9 cellular contexts compared by ENCODE assay signal in genomic region chr10:89327803-89328441, GRCh38. TPM values are rescaled to one million over a fixed set of nuclear protein-coding genes. Genes with fewer than 3 reads are reported as not detected.
DNase-seq lines count a peak whose midpoint lies in the region; ATAC-seq, FAIRE-seq and TF ChIP-seq lines count a peak whose summit lies in the region.
"Had no signal": no experiment of that assay in that cellular context is flagged by ENCODE, and none has a peak within 500 bp of the region (broad histone marks: within the 10 kb centered on the region; RNA-seq: fewer than 3 reads in every experiment).

A gene with protein sequence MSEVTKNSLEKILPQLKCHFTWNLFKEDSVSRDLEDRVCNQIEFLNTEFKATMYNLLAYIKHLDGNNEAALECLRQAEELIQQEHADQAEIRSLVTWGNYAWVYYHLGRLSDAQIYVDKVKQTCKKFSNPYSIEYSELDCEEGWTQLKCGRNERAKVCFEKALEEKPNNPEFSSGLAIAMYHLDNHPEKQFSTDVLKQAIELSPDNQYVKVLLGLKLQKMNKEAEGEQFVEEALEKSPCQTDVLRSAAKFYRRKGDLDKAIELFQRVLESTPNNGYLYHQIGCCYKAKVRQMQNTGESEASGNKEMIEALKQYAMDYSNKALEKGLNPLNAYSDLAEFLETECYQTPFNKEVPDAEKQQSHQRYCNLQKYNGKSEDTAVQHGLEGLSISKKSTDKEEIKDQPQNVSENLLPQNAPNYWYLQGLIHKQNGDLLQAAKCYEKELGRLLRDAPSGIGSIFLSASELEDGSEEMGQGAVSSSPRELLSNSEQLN (plus strand): TSS chr10:89327997. CDS start chr10:89328074, 77 bp downstream.

- DNase-seq in DMS53 (lab: John Stamatoyannopoulos, UW) (peak; percentile 64), H54 (ENCODE audit: insufficient read length, low spot score) (peak; percentile 58), Panc1 (ENCODE audit: low read depth, low spot score) (peak; percentile 64), caudate nucleus (lab: John Stamatoyannopoulos, UW) (peak in 33 of 61 donors; percentile 10 to 75 (median 41)), inferior parietal cortex (ENCODE audit: extremely low spot score) (peak; percentile 72), skeletal muscle cell (ENCODE audit: low read depth) (peak; percentile 91), NCI-H2081 treated with DMSO at 0.1 percent for 48 hours (lab: John Stamatoyannopoulos, UW) (no peak)

- TF ChIP-seq CTCF in Panc1 (IDR thresholded peaks at IDR 0.05) = no peak

- no peaks in the 10 kb centered on the region for H3K27me3 ChIP-seq in Panc1 (ENCODE audit: control insufficient read depth, insufficient read depth, low read length)

- POLR2A ChIA-PET in Panc1 (lab: Charles Lee) = interaction anchor here (0.7 kb wide), 1 partner anchor 25 kb away, joined by 3 read pairs; no protein-coding TSS in a partner anchor

- intact Hi-C loops in Panc1 (cut with micrococcal nuclease; ENCODE audit: unreplicated experiment) = no loop called here

- ATAC-seq in Panc1 = peak; percentile 91
- ATAC-seq in HG03457 (IDR thresholded peaks at IDR 0.05; ENCODE audit: unreplicated experiment) = no peak

- H3K4me1 ChIP-seq in Panc1 (ENCODE audit: control insufficient read depth, insufficient read depth, low read length) = peaks cover 29% of the 10 kb centered on the region

- in situ Hi-C loops in Panc1 (cut with HindIII; ENCODE audit: low pct_unique_long_range_greater_than_20kb, low sequenced_read_pairs) = no loop called here

- no peak for TF ChIP-seq POLR2A in H54 (IDR thresholded peaks at IDR 0.05; ENCODE audit: low read depth, low read length)

- H3K9me3 ChIP-seq in Panc1 (ENCODE audit: control insufficient read depth, insufficient read depth, low read depth, low read length) = no peaks in the 10 kb centered on the region

- peak within 1 kb of the TSS; percentile 44 to 74 for H3K4me3 ChIP-seq in Panc1 (ENCODE audit: low read depth in 2 of 2, low read length in 2 of 2)
- H3K4me3 ChIP-seq in skeletal muscle cell (ENCODE audit: low read depth, low read length) = peak within 1 kb of the TSS; percentile 44

- CTCF ChIA-PET in Panc1 (lab: Charles Lee) = interaction anchor here (0.5 kb wide), 1 partner anchor 34 kb away, joined by 4 read pairs; no protein-coding TSS in a partner anchor

- peak within 1 kb of the TSS; percentile 97 for H3K27ac ChIP-seq in Panc1 (ENCODE audit: low read length)
- H3K27ac ChIP-seq in caudate nucleus (ENCODE audit: low read depth, low read length) = peak within 1 kb of the TSS; percentile 95

- FAIRE-seq in H54 (lab: Jason Lieb, UNC) = peak; percentile 94
- FAIRE-seq: frontal cortex had no signal

- BruUV-seq in Panc1 (replicated peaks; lab: Mats Ljungman, UMichigan) = TSS peak; percentile 87

- H3K36me3 ChIP-seq in Panc1 (ENCODE audit: control insufficient read depth, insufficient read depth, low read length) = no peaks in the 10 kb centered on the region

RNA-seq across cellular contexts. Expression of the gene that starts here (rescaled TPM):
- 29.8 TPM for total RNA-seq in Panc1 (2021; ENCODE audit: unreplicated experiment)
- polyA plus RNA-seq in Panc1 (2012; ENCODE audit: insufficient read length) = 5.2 TPM
